ENCODE assay signal across 8 cellular contexts in the genomic region with DNA sequence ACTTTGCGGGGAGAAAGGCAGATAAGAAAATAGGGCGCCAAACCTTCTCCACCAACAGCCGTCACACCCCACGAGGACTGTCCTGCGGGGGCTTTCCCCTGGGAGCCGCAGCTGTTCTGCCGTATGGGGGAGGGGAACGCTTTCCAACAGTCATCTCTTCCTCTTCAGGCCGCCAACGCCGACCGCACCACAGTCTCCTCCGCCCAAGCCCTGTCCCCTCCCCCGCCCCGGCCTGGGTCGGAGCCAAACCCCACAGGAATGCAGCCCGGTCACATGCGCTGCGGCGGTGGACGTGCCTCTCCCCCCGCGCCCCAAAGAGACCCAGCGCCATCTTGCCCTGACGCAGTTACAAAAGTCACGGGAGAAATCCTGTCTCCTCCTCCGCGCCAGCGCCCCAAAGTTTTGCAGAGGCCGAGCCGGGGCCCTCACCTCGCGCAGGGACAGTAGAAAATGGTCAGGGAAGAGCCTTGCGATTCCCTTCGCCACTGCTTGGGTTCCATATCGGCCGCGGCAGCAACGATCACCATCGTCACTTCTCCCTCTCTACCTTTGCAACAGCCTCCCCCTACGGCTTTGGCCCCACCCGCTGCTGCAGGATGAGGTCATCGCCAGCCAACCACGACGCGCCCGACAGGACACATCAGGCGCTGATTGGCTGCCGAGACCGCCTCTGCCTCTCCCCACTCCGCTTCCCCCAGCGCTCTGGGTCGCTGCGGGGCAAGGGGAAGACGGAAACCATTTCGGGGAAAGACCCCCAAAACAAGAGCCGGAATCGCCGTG. TPM values are rescaled to one million over a fixed set of nuclear protein-coding genes. Genes with fewer than 3 reads are reported as not detected.
DNase-seq lines count a peak whose midpoint lies in the region; ATAC-seq, FAIRE-seq and TF ChIP-seq lines count a peak whose summit lies in the region.

No MANE protein-coding gene starts in this region.

- peak; percentile 70 for ATAC-seq in GM21423 (IDR thresholded peaks at IDR 0.05; ENCODE audit: unreplicated experiment)

- H3K27me3 ChIP-seq in HUES48 (ENCODE audit: control insufficient read depth, insufficient read depth, low read length), result no peaks in the 10 kb centered on the region
- no peaks in the 10 kb centered on the region for H3K27me3 ChIP-seq in NT2/D1 (ENCODE audit: insufficient read depth, insufficient read length)

- H3K27ac ChIP-seq in HUES48 (ENCODE audit: low read depth, low read length) (peak overlapping the region; percentile 98), mesodermal cell (ENCODE audit: low read depth, low read length, severe bottlenecking) (peak overlapping the region; percentile 100)

- H3K4me1 Mint-ChIP-seq in Calu3 (ENCODE audit: low read depth, unreplicated experiment), result peaks cover 15% of the 10 kb centered on the region

- H3K4me3 Mint-ChIP-seq in Calu3 (ENCODE audit: low read depth, unreplicated experiment), result peak overlapping the region; percentile 93

- peak; percentile 98 for DNase-seq in Calu3
- DNase-seq in NT2/D1 (ENCODE audit: low read depth, low spot score), result peak; percentile 94
- peak; percentile 100 for DNase-seq in activated CD8-positive, alpha-beta memory T cell treated with anti-CD3 and anti-CD28 coated beads, Interleukin-2, amount 50 U/mL, for 4 hours
- DNase-seq in stimulated activated CD8-positive, alpha-beta memory T cell treated with anti-CD3 and anti-CD28 coated beads, Interleukin-15, amount 100 ng/mL, for 24 hours (ENCODE audit: low read depth), result peak; percentile 98

- H3K27me3 Mint-ChIP-seq in Calu3 (ENCODE audit: unreplicated experiment), result no peaks in the 10 kb centered on the region

- no peaks in the 10 kb centered on the region for H3K9me3 Mint-ChIP-seq in Calu3 (ENCODE audit: low read depth, unreplicated experiment)

- intact Hi-C loops in Calu3 (cut with micrococcal nuclease; ENCODE audit: unreplicated experiment), result loop anchor here (2.0 to 10.0 kb wide), 2 partner anchors 68 to 88 kb away; no protein-coding TSS in a partner anchor

- no TSS peak for BruUV-seq in Calu3 (replicated peaks; lab: Mats Ljungman, UMichigan)

- FAIRE-seq in endometrium (lab: Jason Lieb, UNC), result peak; percentile 12

- peaks cover 90% of the 10 kb centered on the region for H3K36me3 Mint-ChIP-seq in Calu3 (ENCODE audit: insufficient read depth, unreplicated experiment)

- H3K4me3 ChIP-seq in HUES48 (ENCODE audit: low read depth, low read length), result peak overlapping the region; percentile 97
- H3K4me3 ChIP-seq in NT2/D1 (ENCODE audit: insufficient read length, low read depth), result peak overlapping the region; percentile 98
- peak overlapping the region; percentile 95 for H3K4me3 ChIP-seq in mesodermal cell (ENCODE audit: extremely low read depth, insufficient read depth, low read length, poor library complexity, severe bottlenecking)

- H3K36me3 ChIP-seq in HUES48 (ENCODE audit: control insufficient read depth, insufficient read depth, low read length) (peaks cover 18% of the 10 kb centered on the region), NT2/D1 (ENCODE audit: insufficient read depth, insufficient read length, low read length) (peaks cover 32% of the 10 kb centered on the region), mesodermal cell (ENCODE audit: control insufficient read depth, insufficient read depth, low read length) (peaks cover 27% of the 10 kb centered on the region)

- TF ChIP-seq CTCF in Calu3 (IDR thresholded peaks at IDR 0.05; ENCODE audit: unreplicated experiment), result no peak

- peak overlapping the region; percentile 100 for H3K27ac Mint-ChIP-seq in Calu3 (ENCODE audit: unreplicated experiment)

- H3K4me1 ChIP-seq in HUES48 (ENCODE audit: control insufficient read depth, insufficient read depth, low read length), result peaks cover 26% of the 10 kb centered on the region
- H3K4me1 ChIP-seq in NT2/D1 (ENCODE audit: insufficient read depth, insufficient read length), result no peaks in the 10 kb centered on the region
- H3K4me1 ChIP-seq in mesodermal cell (ENCODE audit: control insufficient read depth, insufficient read depth, low read length, poor library complexity, severe bottlenecking), result no peaks in the 10 kb centered on the region

- H3K9ac ChIP-seq in HUES48 (ENCODE audit: low read depth, low read length), result peak overlapping the region; percentile 99
- H3K9ac ChIP-seq in NT2/D1 (ENCODE audit: insufficient read length, low read depth), result peak overlapping the region; percentile 100

- WGBS in mesodermal cell (ENCODE audit: insufficient coverage in 2 of 2), 2 experiments, result 0% methylated on average over 46 of the region's 59 CpGs

- no peaks in the 10 kb centered on the region for H3K9me3 ChIP-seq in HUES48 (ENCODE audit: control insufficient read depth, insufficient read depth, low read length)
- no peaks in the 10 kb centered on the region for H3K9me3 ChIP-seq in NT2/D1 (ENCODE audit: insufficient read depth, low read length)
- no peaks in the 10 kb centered on the region for H3K9me3 ChIP-seq in mesodermal cell (ENCODE audit: control insufficient read depth, low read length)

- CTCF ChIA-PET in Calu3 (lab: Charles Lee), result no interaction called here

RNA-seq across cellular contexts. Expression of a gene that starts 1.3 kb away (rescaled TPM):
- total RNA-seq in Calu3 (2022), result 37.7 and 39.1 TPM in 2 replicates
- polyA plus RNA-seq in mesodermal cell (2013, experiment 1 of 2), result 44.2 TPM
- 43.7 TPM for polyA plus RNA-seq in mesodermal cell (2013, experiment 2 of 2)

Comparison
In these comparisons a context has a peak if more than half of its experiments do, and no peak if none do; other contexts are left out.
1. Peak in every context shown above with its lines: DNase-seq, ATAC-seq, H3K4me3 ChIP-seq and H3K27ac ChIP-seq.